In the genomic region with DNA sequence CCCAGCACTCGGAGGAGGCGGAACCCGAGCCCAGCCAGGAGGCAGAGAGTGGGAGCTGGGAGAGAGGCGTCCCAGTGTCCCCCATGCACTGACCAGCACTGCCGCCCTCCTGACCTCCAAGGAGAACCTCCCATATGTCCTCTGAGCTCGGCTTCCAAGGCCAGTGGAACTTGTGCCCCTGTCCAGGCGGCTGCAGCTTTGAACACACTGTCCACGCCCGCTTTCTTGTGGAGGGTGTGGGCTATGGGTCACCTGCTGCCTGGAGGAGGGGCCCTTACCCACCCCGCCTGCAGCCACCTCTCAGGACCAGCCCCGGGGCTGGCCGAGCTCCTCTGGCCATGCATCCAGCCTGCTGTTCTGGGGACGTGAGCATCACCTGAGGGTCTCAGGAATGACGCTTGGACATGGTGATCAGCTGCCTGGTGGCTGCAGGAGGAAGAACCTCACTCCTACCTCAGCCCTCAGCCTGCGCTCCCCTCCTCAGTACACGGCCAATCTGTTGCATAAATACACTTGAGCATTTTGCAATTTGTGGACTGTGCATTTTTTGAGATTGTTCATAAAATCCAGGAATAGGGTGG, we compare ENCODE assay signal across 24 cellular contexts. TPM values are rescaled to one million over a fixed set of nuclear protein-coding genes. Genes with fewer than 3 reads are reported as not detected.
DNase-seq lines count a peak whose midpoint lies in the region; ATAC-seq, FAIRE-seq and TF ChIP-seq lines count a peak whose summit lies in the region.
"Had no signal": no experiment of that assay in that cellular context is flagged by ENCODE, and none has a peak within 500 bp of the region (broad histone marks: within the 10 kb centered on the region; RNA-seq: fewer than 3 reads in every experiment).

No MANE protein-coding gene starts in this region.

- dilution Hi-C loops in mammary epithelial cell (cut with HindIII; ENCODE audit: low sequenced_read_pairs): loop anchor here (10.0 kb wide), 4 partner anchors 66 to 254 kb away; no protein-coding TSS in a partner anchor

- peaks cover 20% of the 10 kb centered on the region for H3K4me1 ChIP-seq in mammary epithelial cell (ENCODE audit: insufficient read depth, low read length)
- no peaks in the 10 kb centered on the region for H3K4me1 ChIP-seq in upper lobe of right lung
- H3K4me1 ChIP-seq: gastrocnemius medialis had no signal

- no peak overlapping the region for H2AFZ ChIP-seq in mammary epithelial cell (ENCODE audit: low read depth, low read length)

- H3K4me3 Mint-ChIP-seq in MCF 10A (ENCODE audit: unreplicated experiment) (no peak overlapping the region), WTC11 (no peak overlapping the region)
- H3K4me3 Mint-ChIP-seq in activated T-helper 2 cell treated with anti-CD3 and anti-CD28 coated beads, Interferon-gamma antibody, Interleukin-2, Interleukin-4, amounts not matched to agents 10 μg/mL and 5 μg/mL and 100 μg/mL, durations not matched to agents 14 hours and 24 hours and 36 hours (ENCODE audit: low read depth): no peak overlapping the region
- H3K4me3 Mint-ChIP-seq: activated CD4-positive, alpha-beta T cell treated with anti-CD3 and anti-CD28 coated beads, Interleukin-2, amount 10 ng/mL, durations not matched to agents 24 days and 14 days; CD4-positive, CD25-positive, alpha-beta regulatory T cell had no signal

- no peak overlapping the region for H3K9ac ChIP-seq in mammary epithelial cell (ENCODE audit: insufficient read depth, low read length)

- no peaks in the 10 kb centered on the region for H3K9me3 Mint-ChIP-seq in MCF 10A (ENCODE audit: unreplicated experiment)
- no peaks in the 10 kb centered on the region for H3K9me3 Mint-ChIP-seq in WTC11
- no peaks in the 10 kb centered on the region for H3K9me3 Mint-ChIP-seq in activated T-helper 2 cell treated with anti-CD3 and anti-CD28 coated beads, Interferon-gamma antibody, Interleukin-2, Interleukin-4, amounts not matched to agents 10 μg/mL and 5 μg/mL and 100 μg/mL, durations not matched to agents 14 hours and 24 hours and 36 hours
- H3K9me3 Mint-ChIP-seq: activated CD4-positive, alpha-beta T cell treated with anti-CD3 and anti-CD28 coated beads, Interleukin-2, amount 10 ng/mL, durations not matched to agents 24 days and 14 days; CD4-positive, CD25-positive, alpha-beta regulatory T cell had no signal

- no peaks in the 10 kb centered on the region for H3K36me3 Mint-ChIP-seq in MCF 10A (ENCODE audit: insufficient read depth, unreplicated experiment)
- no peaks in the 10 kb centered on the region for H3K36me3 Mint-ChIP-seq in WTC11
- H3K36me3 Mint-ChIP-seq in activated T-helper 2 cell treated with anti-CD3 and anti-CD28 coated beads, Interferon-gamma antibody, Interleukin-2, Interleukin-4, amounts not matched to agents 10 μg/mL and 5 μg/mL and 100 μg/mL, durations not matched to agents 14 hours and 24 hours and 36 hours (ENCODE audit: low read depth): no peaks in the 10 kb centered on the region
- H3K36me3 Mint-ChIP-seq: CD4-positive, CD25-positive, alpha-beta regulatory T cell had no signal

- DNase-seq in mammary epithelial cell (no peak), MCF 10A (ENCODE audit: unreplicated experiment) (no peak), WTC11 (ENCODE audit: low spot score) (peak; percentile 8), mesenteric fat pad (ENCODE audit: low spot score) (peak; percentile 82), upper lobe of right lung (peak; percentile 51), HTR-8/SVneo (ENCODE audit: insufficient read length, low spot score) (no peak)
- DNase-seq in activated T-helper 2 cell treated with anti-CD3 and anti-CD28 coated beads, Interferon-gamma antibody, Interleukin-2, Interleukin-4, amounts not matched to agents 10 μg/mL and 5 μg/mL and 100 μg/mL, durations not matched to agents 14 hours and 24 hours and 36 hours (ENCODE audit: low spot score): no peak
- DNase-seq: activated CD4-positive, alpha-beta T cell treated with anti-CD3 and anti-CD28 coated beads, Interleukin-2, amount 10 ng/mL, durations not matched to agents 24 days and 14 days; activated CD8-positive, alpha-beta memory T cell treated with anti-CD3 and anti-CD28 coated beads, Interleukin-2, amount 50 U/mL, for 48 hours; activated naive CD4-positive, alpha-beta T cell treated with anti-CD3 and anti-CD28 coated beads, Interleukin-2, amount 50 U/mL, for 16 hours; CD4-positive, CD25-positive, alpha-beta regulatory T cell; effector CD8-positive, alpha-beta T cell; NCI-H1436 treated with DMSO at 0.1 percent for 48 hours; NCI-H526 treated with DMSO at 0.1 percent for 48 hours had no signal

- ATAC-seq in WTC11 (no peak), upper lobe of right lung (no peak), GM19467 (IDR thresholded peaks at IDR 0.05; ENCODE audit: unreplicated experiment) (no peak)
- ATAC-seq: gastrocnemius medialis had no signal

- H3K27ac ChIP-seq in mammary epithelial cell (ENCODE audit: insufficient read depth, low read depth, low read length) (no peak overlapping the region), upper lobe of right lung (no peak overlapping the region)
- H3K27ac ChIP-seq: gastrocnemius medialis, vagina had no signal

- H3K4me1 Mint-ChIP-seq in MCF 10A (ENCODE audit: insufficient read depth, unreplicated experiment) (no peaks in the 10 kb centered on the region), WTC11 (no peaks in the 10 kb centered on the region)
- H3K4me1 Mint-ChIP-seq in activated T-helper 2 cell treated with anti-CD3 and anti-CD28 coated beads, Interferon-gamma antibody, Interleukin-2, Interleukin-4, amounts not matched to agents 10 μg/mL and 5 μg/mL and 100 μg/mL, durations not matched to agents 14 hours and 24 hours and 36 hours (ENCODE audit: low read depth): no peaks in the 10 kb centered on the region
- H3K4me1 Mint-ChIP-seq: activated CD4-positive, alpha-beta T cell treated with anti-CD3 and anti-CD28 coated beads, Interleukin-2, amount 10 ng/mL, durations not matched to agents 24 days and 14 days; CD4-positive, CD25-positive, alpha-beta regulatory T cell had no signal

- no peaks in the 10 kb centered on the region for H3K79me2 ChIP-seq in mammary epithelial cell (ENCODE audit: insufficient read depth, low read length)

- H3K36me3 ChIP-seq in mammary epithelial cell (ENCODE audit: insufficient read depth, low read length): no peaks in the 10 kb centered on the region
- H3K36me3 ChIP-seq in upper lobe of right lung: no peaks in the 10 kb centered on the region
- H3K36me3 ChIP-seq: gastrocnemius medialis, vagina had no signal

- CTCF ChIA-PET in mammary epithelial cell (lab: Charles Lee; ENCODE audit: low non-redundant PET) (no interaction called here), MCF 10A (lab: Yijun Ruan, JAX) (interaction anchor here (0.6 to 1.2 kb wide), 3 partner anchors 62 to 370 kb away, joined by 3 to 7 read pairs (median 4); no protein-coding TSS in a partner anchor), WTC11 (lab: Charles Lee) (interaction anchor here (0.8 to 1.7 kb wide), 3 partner anchors 23 to 314 kb away, joined by 3 to 5 read pairs (median 3); no protein-coding TSS in a partner anchor)

- peak overlapping the region; percentile 64 for H3K4me2 ChIP-seq in mammary epithelial cell (ENCODE audit: insufficient read depth, low read depth, low read length)

- no peaks in the 10 kb centered on the region for H3K9me3 ChIP-seq in mammary epithelial cell (replicated peaks; ENCODE audit: insufficient read depth, low read length)
- H3K9me3 ChIP-seq in upper lobe of right lung: no peaks in the 10 kb centered on the region
- H3K9me3 ChIP-seq: gastrocnemius medialis, vagina had no signal

- 61% methylated on average over 10 of the region's 16 CpGs for WGBS in mammary epithelial cell (ENCODE audit: low coverage, missing lambda C conversion rate)

- H3K27me3 ChIP-seq in mammary epithelial cell (ENCODE audit: insufficient read depth, low read length): peaks cover 14% of the 10 kb centered on the region
- H3K27me3 ChIP-seq in upper lobe of right lung: peaks cover 65% of the 10 kb centered on the region
- H3K27me3 ChIP-seq: vagina had no signal

- in situ Hi-C loops in mammary epithelial cell (cut with MboI; ENCODE audit: low sequenced_read_pairs in 2 of 2): no loop called here

- POLR2A ChIA-PET in MCF 10A (lab: Yijun Ruan, JAX): interaction anchor here (1.2 kb wide), 1 partner anchor 108 kb away, joined by 5 read pairs; the partner anchor contains the start of gene TOLLIP
- POLR2A ChIA-PET in WTC11 (lab: Charles Lee): no interaction called here

- no peaks in the 10 kb centered on the region for H4K20me1 ChIP-seq in mammary epithelial cell (ENCODE audit: insufficient read depth, low read length)

- intact Hi-C loops in mammary epithelial cell (cut with micrococcal nuclease) (loop anchor here (5.0 kb wide), 1 partner anchor 332 kb away; no protein-coding TSS in a partner anchor), MCF 10A (cut with micrococcal nuclease) (loop anchor here (5.0 to 10.0 kb wide), 2 partner anchors 86 to 107 kb away; partner anchors contain the start of gene TOLLIP), upper lobe of right lung (cut with DNase I) (loop anchor here (10.0 kb wide), 1 partner anchor 304 kb away; no protein-coding TSS in a partner anchor)
- intact Hi-C loops in activated T-helper 2 cell treated with anti-CD3 and anti-CD28 coated beads, Interferon-gamma antibody, Interleukin-2, Interleukin-4, amounts not matched to agents 10 μg/mL and 5 μg/mL and 100 μg/mL, durations not matched to agents 14 hours and 24 hours and 36 hours (cut with micrococcal nuclease): loop anchor here (5.0 kb wide), 2 partner anchors 317 to 372 kb away; partner anchors contain the start of gene DUSP8

- H3K4me3 ChIP-seq in mammary epithelial cell (replicated peaks in 1 of 3; ENCODE audit: insufficient read depth in 1 of 3, low read depth in 2 of 3, low read length in 3 of 3): no peak overlapping the region
- H3K4me3 ChIP-seq in upper lobe of right lung: no peak overlapping the region
- H3K4me3 ChIP-seq: gastrocnemius medialis, vagina had no signal

- H3K27ac Mint-ChIP-seq in MCF 10A (ENCODE audit: low read depth, unreplicated experiment) (no peak overlapping the region), WTC11 (no peak overlapping the region)
- no peak overlapping the region for H3K27ac Mint-ChIP-seq in activated T-helper 2 cell treated with anti-CD3 and anti-CD28 coated beads, Interferon-gamma antibody, Interleukin-2, Interleukin-4, amounts not matched to agents 10 μg/mL and 5 μg/mL and 100 μg/mL, durations not matched to agents 14 hours and 24 hours and 36 hours
- H3K27ac Mint-ChIP-seq: activated CD4-positive, alpha-beta T cell treated with anti-CD3 and anti-CD28 coated beads, Interleukin-2, amount 10 ng/mL, durations not matched to agents 24 days and 14 days; CD4-positive, CD25-positive, alpha-beta regulatory T cell had no signal

- H3K27me3 Mint-ChIP-seq in MCF 10A (ENCODE audit: insufficient read depth, unreplicated experiment) (no peaks in the 10 kb centered on the region), WTC11 (ENCODE audit: low read depth) (no peaks in the 10 kb centered on the region)
- no peaks in the 10 kb centered on the region for H3K27me3 Mint-ChIP-seq in activated T-helper 2 cell treated with anti-CD3 and anti-CD28 coated beads, Interferon-gamma antibody, Interleukin-2, Interleukin-4, amounts not matched to agents 10 μg/mL and 5 μg/mL and 100 μg/mL, durations not matched to agents 14 hours and 24 hours and 36 hours (ENCODE audit: low read depth)
- H3K27me3 Mint-ChIP-seq: activated CD4-positive, alpha-beta T cell treated with anti-CD3 and anti-CD28 coated beads, Interleukin-2, amount 10 ng/mL, durations not matched to agents 24 days and 14 days; CD4-positive, CD25-positive, alpha-beta regulatory T cell had no signal

- BruUV-seq in mammary epithelial cell (replicated peaks; lab: Mats Ljungman, UMichigan): no TSS peak
- no TSS peak for BruUV-seq in MCF 10A (replicated peaks; lab: Mats Ljungman, UMichigan)

- no peak for FAIRE-seq in HTR-8/SVneo (lab: Jason Lieb, UNC)
- FAIRE-seq: astrocyte, G401.6, H1, TTC549 had no signal

- no peak for TF ChIP-seq CTCF in mammary epithelial cell (conservative IDR thresholded peaks at IDR 0.05 in 1 of 2, IDR thresholded peaks at IDR 0.05 in 1 of 2; ENCODE audit: extremely low read depth in 1 of 2, insufficient read depth in 1 of 2, low read depth in 1 of 2, low read length in 2 of 2)
- TF ChIP-seq CTCF in MCF 10A (IDR thresholded peaks at IDR 0.05; ENCODE audit: unreplicated experiment): no peak
- TF ChIP-seq CTCF in WTC11 (IDR thresholded peaks at IDR 0.05): no peak
- no peak for TF ChIP-seq CTCF in upper lobe of right lung (IDR thresholded peaks at IDR 0.05)

RNA-seq across cellular contexts. Expression of gene MUC5B, which starts 22.2 kb away (rescaled TPM):
- total RNA-seq in mammary epithelial cell: under 1 TPM; 0.02 to 0.17 TPM
- polyA plus RNA-seq in mammary epithelial cell: not detected
- polyA minus RNA-seq in mammary epithelial cell: not detected
- not detected in 2 replicates for total RNA-seq in MCF 10A (2022)
- total RNA-seq in WTC11 (2021): 0.69 to 1.6 TPM (median 1.6 TPM) in 3 replicates
- not detected for total RNA-seq in mesenteric fat pad
- total RNA-seq in upper lobe of right lung: 1.2 TPM
- not detected in 2 replicates for total RNA-seq in activated T-helper 2 cell treated with anti-CD3 and anti-CD28 coated beads, Interferon-gamma antibody, Interleukin-2, Interleukin-4, amounts not matched to agents 10 μg/mL and 5 μg/mL and 100 μg/mL, durations not matched to agents 14 hours and 24 hours and 36 hours
- total RNA-seq: activated CD4-positive, alpha-beta T cell treated with anti-CD3 and anti-CD28 coated beads, Interleukin-2, amount 10 ng/mL, durations not matched to agents 24 days and 14 days; astrocyte; CD4-positive, CD25-positive, alpha-beta regulatory T cell; subcutaneous adipose tissue had no signal
- polyA plus RNA-seq: AG04450; CD4-positive, CD25-positive, alpha-beta regulatory T cell; neural cell had no signal

RNA-seq across cellular contexts. Expression of gene MUC5AC, which starts 42.9 kb away (rescaled TPM):
- total RNA-seq in mammary epithelial cell: not detected
- under 0.01 TPM for polyA plus RNA-seq in mammary epithelial cell
- polyA minus RNA-seq in mammary epithelial cell: not detected
- not detected in 2 replicates for total RNA-seq in MCF 10A (2022)
- total RNA-seq in WTC11 (2021): under 0.01 TPM in 1 of 3 replicates, not detected in the others
- not detected for total RNA-seq in mesenteric fat pad
- not detected for total RNA-seq in upper lobe of right lung
- not detected in 2 replicates for total RNA-seq in activated T-helper 2 cell treated with anti-CD3 and anti-CD28 coated beads, Interferon-gamma antibody, Interleukin-2, Interleukin-4, amounts not matched to agents 10 μg/mL and 5 μg/mL and 100 μg/mL, durations not matched to agents 14 hours and 24 hours and 36 hours
- total RNA-seq: activated CD4-positive, alpha-beta T cell treated with anti-CD3 and anti-CD28 coated beads, Interleukin-2, amount 10 ng/mL, durations not matched to agents 24 days and 14 days; astrocyte; CD4-positive, CD25-positive, alpha-beta regulatory T cell; gastrocnemius medialis; H1; subcutaneous adipose tissue; vagina had no signal
- polyA plus RNA-seq: CD4-positive, CD25-positive, alpha-beta regulatory T cell; H1; neural cell had no signal

Comparison
In these comparisons a context has a peak if more than half of its experiments do, and no peak if none do; other contexts are left out.
1. DNase-seq: peak in WTC11 (single experiment), mesenteric fat pad (single experiment) and upper lobe of right lung (single experiment); none in mammary epithelial cell (single experiment), MCF 10A (single experiment), activated T-helper 2 cell treated with anti-CD3 and anti-CD28 coated beads, Interferon-gamma antibody, Interleukin-2, Interleukin-4, amounts not matched to agents 10 μg/mL and 5 μg/mL and 100 μg/mL, durations not matched to agents 14 hours and 24 hours and 36 hours (single experiment) and HTR-8/SVneo (single experiment).